9 cellular contexts compared by ENCODE assay signal in the genomic region with DNA sequence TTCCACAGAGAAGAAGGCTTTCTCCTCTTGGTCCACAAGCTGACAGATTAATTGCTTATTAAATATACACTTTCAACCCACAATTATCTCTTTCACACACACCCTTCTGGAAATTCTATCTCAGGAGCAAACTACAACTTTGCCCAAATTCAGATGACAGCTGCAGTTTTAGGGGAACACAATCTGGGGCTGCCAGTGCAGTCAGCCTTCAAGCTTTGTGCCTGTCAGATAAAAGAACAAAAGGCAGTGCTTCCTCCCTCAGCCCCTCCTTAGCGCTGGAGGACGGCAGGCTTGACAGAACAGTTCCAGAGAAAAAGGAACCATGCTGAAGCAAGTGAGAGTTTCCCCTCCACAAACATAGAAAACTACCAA.
A peak's percentile ranks its signal among the peaks of the same experiment; 100 is the strongest.
DNase-seq lines count a peak whose midpoint lies in the region; ATAC-seq, FAIRE-seq and TF ChIP-seq lines count a peak whose summit lies in the region.
"Had no signal": no experiment of that assay in that cellular context is flagged by ENCODE, and none has a peak within 500 bp of the region (broad histone marks: within the 10 kb centered on the region; RNA-seq: fewer than 3 reads in every experiment).

No MANE protein-coding gene starts in this region.

- no peak overlapping the region for H3K18ac ChIP-seq in H1 (ENCODE audit: extremely low read depth, low read length)

- peaks cover 4 to 18% (median 10%) of the 10 kb centered on the region in 4 experiments for H3K4me1 ChIP-seq in H1 (replicated peaks in 1 of 4; ENCODE audit: control insufficient read depth in 3 of 4, insufficient read depth in 4 of 4, low read length in 3 of 4)

- H3K4me3 ChIP-seq in H1 (ENCODE audit: extremely low read depth in 1 of 4, insufficient read depth in 2 of 4, low read depth in 3 of 4, low read length in 4 of 4) = peak overlapping the region; percentile 17 to 52 (median 32); a peak in 5 of 8 replicates

- H2BK12ac ChIP-seq in H1 (ENCODE audit: low read depth, low read length) = no peak overlapping the region

- no peak overlapping the region for H2AK5ac ChIP-seq in H1 (ENCODE audit: low read depth, low read length)

- no peaks in the 10 kb centered on the region; the same call in 1 of the 2 replicates for H3K79me1 ChIP-seq in H1 (ENCODE audit: low read depth, low read length)

- peaks cover 7 to 28% (median 19%) of the 10 kb centered on the region in 4 donors for H3K4me1 Mint-ChIP-seq in naive thymus-derived CD8-positive, alpha-beta T cell

- no peak overlapping the region for H3K14ac ChIP-seq in H1 (ENCODE audit: insufficient read length)

- no peak overlapping the region for H3K23ac ChIP-seq in H1 (ENCODE audit: insufficient read length)

- no peaks in the 10 kb centered on the region for H3K79me2 ChIP-seq in H1 (ENCODE audit: control insufficient read depth in 1 of 2, insufficient read depth in 2 of 2, low read length in 2 of 2)

- no peak overlapping the region for H3K27ac ChIP-seq in H1 (ENCODE audit: low read depth, low read length)

- H3K4me3 Mint-ChIP-seq in naive thymus-derived CD8-positive, alpha-beta T cell = peak overlapping the region; percentile 52 to 79 (median 70)

- no peaks in the 10 kb centered on the region for H3K36me3 ChIP-seq in H1 (ENCODE audit: control insufficient read depth in 2 of 4, insufficient read depth in 4 of 4, low read length in 3 of 4)

- no peak overlapping the region for H4K8ac ChIP-seq in H1 (ENCODE audit: extremely low read depth, insufficient read depth, low read length)

- H3K27me3 Mint-ChIP-seq in naive thymus-derived CD8-positive, alpha-beta T cell = no peaks in the 10 kb centered on the region

- peaks cover 0 to 2% of the 10 kb centered on the region in 2 experiments for H4K20me1 ChIP-seq in H1 (replicated peaks in 1 of 2; ENCODE audit: control insufficient read depth in 1 of 2, insufficient read depth in 2 of 2, low read length in 2 of 2)

- POLR2A ChIA-PET in H1 (lab: Charles Lee; ENCODE audit: partially characterized antibody) = interaction anchor here (1.3 kb wide), 1 partner anchor 10 kb away, joined by 4 read pairs; no protein-coding TSS in a partner anchor
- POLR2A ChIA-PET in naive thymus-derived CD8-positive, alpha-beta T cell (lab: Charles Lee) = no interaction called here

- ATAC-seq in naive thymus-derived CD8-positive, alpha-beta T cell = peak in 1 of 2 donors; percentile 50
- no peak for ATAC-seq in HG02852 (IDR thresholded peaks at IDR 0.05; ENCODE audit: unreplicated experiment)
- ATAC-seq in GM19452 (IDR thresholded peaks at IDR 0.05; ENCODE audit: unreplicated experiment) = no peak

- no peak overlapping the region for H3K9ac ChIP-seq in H1 (replicated peaks in 1 of 4; ENCODE audit: extremely low read depth in 1 of 4, low read depth in 3 of 4, low read length in 3 of 4)

- no peak overlapping the region for H4K5ac ChIP-seq in H1 (ENCODE audit: insufficient read length, low read depth, low read length)

- no peak overlapping the region for H2AFZ ChIP-seq in H1 (ENCODE audit: low read length)

- DNase-seq in COR-L47 (lab: John Stamatoyannopoulos, UW) = peak; percentile 29
- DNase-seq in NCI-H146 (lab: John Stamatoyannopoulos, UW) = peak; percentile 65
- no peak for DNase-seq in H1 (ENCODE audit: low read depth in 1 of 2, low spot score in 2 of 2)
- DNase-seq in naive thymus-derived CD8-positive, alpha-beta T cell = peak in 1 of 10 donors; percentile 7
- DNase-seq in T-helper 1 cell = no peak
- DNase-seq in H4 (ENCODE audit: low spot score) = no peak
- DNase-seq: activated CD4-positive, alpha-beta T cell treated with anti-CD3 and anti-CD28 coated beads for 1 hour had no signal

- no peaks in the 10 kb centered on the region for H3K27me3 ChIP-seq in H1 (replicated peaks in 1 of 4; ENCODE audit: control insufficient read depth in 3 of 4, extremely low read depth in 1 of 4, insufficient read depth in 3 of 4, low read length in 3 of 4)

- no peak for TF ChIP-seq EP300 in H1 (IDR thresholded peaks at IDR 0.05; ENCODE audit: borderline replicate concordance in 1 of 2, low read depth in 2 of 2, low read length in 2 of 2)

- H3K56ac ChIP-seq in H1 (replicated peaks; ENCODE audit: insufficient read length, low read depth, low read length) = no peak overlapping the region

- peaks cover 0 to 3% (median 1%) of the 10 kb centered on the region in 3 donors for H3K36me3 Mint-ChIP-seq in naive thymus-derived CD8-positive, alpha-beta T cell

- H2BK15ac ChIP-seq in H1 (ENCODE audit: low read length) = no peak overlapping the region

- H3K4ac ChIP-seq in H1 (replicated peaks; ENCODE audit: insufficient read length, low read depth, low read length) = no peak overlapping the region

- H2BK20ac ChIP-seq in H1 (ENCODE audit: low read length) = no peak overlapping the region

- CTCF ChIA-PET in H1 (lab: Charles Lee; ENCODE audit: partially characterized antibody) = interaction anchor here (0.7 to 2.7 kb wide), 6 partner anchors 12 to 70 kb away, joined by 3 to 10 read pairs (median 4); no protein-coding TSS in a partner anchor

- H4K91ac ChIP-seq in H1 (replicated peaks; ENCODE audit: insufficient read length, low read length) = no peak overlapping the region

- no peak for FAIRE-seq in H1 (lab: Jason Lieb, UNC)

- H3K9me3 Mint-ChIP-seq in naive thymus-derived CD8-positive, alpha-beta T cell = no peaks in the 10 kb centered on the region

- TF ChIP-seq CTCF in H1 (IDR thresholded peaks at IDR 0.05; ENCODE audit: control extremely low read depth in 1 of 3, insufficient read depth in 1 of 3, low read depth in 1 of 3, low read length in 3 of 3) = no peak

- 8% methylated on average over 2 of the region's 2 CpGs; no CpG with 5 or more reads in 1 of the 2 experiments for WGBS in H1 (ENCODE audit: extremely low coverage in 1 of 2, insufficient coverage in 1 of 2, insufficient read length in 1 of 2, insufficient replicate concordance in 2 of 2, low coverage in 1 of 2, low lambda C conversion rate in 2 of 2, missing lambda C conversion rate in 1 of 2), 2 experiments

- no peak overlapping the region for H2BK5ac ChIP-seq in H1 (ENCODE audit: low read depth, low read length)

- peak overlapping the region; percentile 69 to 89 for H3K4me2 ChIP-seq in H1 (ENCODE audit: insufficient read depth in 1 of 2, low read depth in 2 of 2, low read length in 2 of 2)

- no peak for TF ChIP-seq POLR2A in H1 (IDR thresholded peaks at IDR 0.05; ENCODE audit: control extremely low read depth in 1 of 2, low read depth in 2 of 2, low read length in 2 of 2)

- peaks cover 4% of the 10 kb centered on the region; the same call in 1 of the 2 replicates for H3K23me2 ChIP-seq in H1 (ENCODE audit: low read depth, low read length)

- TF ChIP-seq RAD21 in H1 (IDR thresholded peaks at IDR 0.05 in 1 of 2, conservative IDR thresholded peaks at IDR 0.05 in 1 of 2; ENCODE audit: low read depth in 2 of 2, low read length in 2 of 2) = no peak

- peak overlapping the region in 4 of 10 donors; percentile 51 to 75 (median 70) for H3K27ac Mint-ChIP-seq in naive thymus-derived CD8-positive, alpha-beta T cell

- no peaks in the 10 kb centered on the region for H3K9me3 ChIP-seq in H1 (ENCODE audit: insufficient read depth in 2 of 2, low read depth in 1 of 2, low read length in 1 of 2)

- no peak overlapping the region for H2BK120ac ChIP-seq in H1 (replicated peaks; ENCODE audit: low read depth, low read length)

TF ChIP-seq in H1, 55 proteins besides CTCF, POLR2A, EP300 and RAD21:
- TF ChIP-seq MAFK (IDR thresholded peaks at IDR 0.05; ENCODE audit: low read depth, low read length) = no peak
- TF ChIP-seq CHD1 (IDR thresholded peaks at IDR 0.05; ENCODE audit: low read depth, low read length) = no peak
- TF ChIP-seq SIN3A (conservative IDR thresholded peaks at IDR 0.05 in 1 of 2, IDR thresholded peaks at IDR 0.05 in 1 of 2; ENCODE audit: low read depth in 1 of 2, low read length in 2 of 2) = peak in 1 of 2 experiments; percentile 43; a peak in 1 of 4 replicates
- TF ChIP-seq TEAD4 (IDR thresholded peaks at IDR 0.05; ENCODE audit: low read depth, low read length) = no peak
- TF ChIP-seq CHD2 (IDR thresholded peaks at IDR 0.05; ENCODE audit: low read length) = no peak
- no peak for TF ChIP-seq SIRT6 (IDR thresholded peaks at IDR 0.05; ENCODE audit: low read length)

Comparison
In these comparisons a context has a peak if more than half of its experiments do, and no peak if none do; other contexts are left out.
1. DNase-seq: peak in COR-L47 (single experiment) and NCI-H146 (single experiment); none in H1 (0 of 2), T-helper 1 cell (0 of 5) and H4 (single experiment).